26 cellular contexts compared by ENCODE assay signal in genomic region chr7:140189917-140190316, GRCh38.
"Had no signal": no experiment of that assay in that cellular context is flagged by ENCODE, and none has a peak within 500 bp of the region (broad histone marks: within the 10 kb centered on the region; RNA-seq: fewer than 3 reads in every experiment).

No MANE protein-coding gene starts in this region.

- H3K4me1 ChIP-seq: lower lobe of right lung, neural progenitor cell, parathyroid adenoma, tibial nerve, uterus had no signal

- H3K27ac Mint-ChIP-seq: mesothelial cell of epicardium; naive B cell; natural killer cell; nephron progenitor cell; neural progenitor cell; stimulated activated naive B cell treated with anti-CD40 and anti-IgM and Interleukin-4, amounts not matched to agents 10 μg/mL and 1 μg/mL and 100 μg/mL, for 72 hours; stimulated activated naive CD8-positive, alpha-beta T cell treated with anti-CD3 and anti-CD28 coated beads, Interleukin-15, Interleukin-2, amounts not matched to agents 100 ng/mL and 50 ng/mL, for 24 hours; type B pancreatic cell had no signal

- H3K4me3 Mint-ChIP-seq: mesothelial cell of epicardium; naive B cell; natural killer cell; nephron progenitor cell; neural progenitor cell; stimulated activated naive B cell treated with anti-CD40 and anti-IgM and Interleukin-4, amounts not matched to agents 10 μg/mL and 1 μg/mL and 100 μg/mL, for 72 hours; stimulated activated naive CD8-positive, alpha-beta T cell treated with anti-CD3 and anti-CD28 coated beads, Interleukin-15, Interleukin-2, amounts not matched to agents 100 ng/mL and 50 ng/mL, for 24 hours; type B pancreatic cell had no signal

- H3K27ac ChIP-seq: lower lobe of right lung, neural progenitor cell, neutrophil, parathyroid adenoma, psoas muscle, skin epidermis, tibial nerve, uterus had no signal

- H3K36me3 Mint-ChIP-seq: mesothelial cell of epicardium; naive B cell; natural killer cell; neural progenitor cell; stimulated activated naive B cell treated with anti-CD40 and anti-IgM and Interleukin-4, amounts not matched to agents 10 μg/mL and 1 μg/mL and 100 μg/mL, for 72 hours; type B pancreatic cell had no signal

- H3K27me3 ChIP-seq: neural progenitor cell, tibial nerve, uterus had no signal

- H3K79me2 ChIP-seq: parathyroid adenoma had no signal

- H3K9ac ChIP-seq: neural progenitor cell, parathyroid adenoma had no signal

- FAIRE-seq: keratinocyte had no signal

- H3K9me3 ChIP-seq: lower lobe of right lung, neutrophil, psoas muscle, tibial nerve, uterus had no signal

- ATAC-seq: lower lobe of right lung; natural killer cell; psoas muscle; sciatic nerve; stimulated activated naive B cell treated with anti-CD40 and anti-IgM and Interleukin-4, amounts not matched to agents 10 μg/mL and 1 μg/mL and 100 μg/mL, for 72 hours had no signal

- H3K36me3 ChIP-seq: lower lobe of right lung, neural progenitor cell, neutrophil, tibial nerve, uterus had no signal

- H3K9me3 Mint-ChIP-seq: naive B cell; natural killer cell; nephron progenitor cell; neural progenitor cell; stimulated activated naive B cell treated with anti-CD40 and anti-IgM and Interleukin-4, amounts not matched to agents 10 μg/mL and 1 μg/mL and 100 μg/mL, for 72 hours; stimulated activated naive CD8-positive, alpha-beta T cell treated with anti-CD3 and anti-CD28 coated beads, Interleukin-15, Interleukin-2, amounts not matched to agents 100 ng/mL and 50 ng/mL, for 24 hours; type B pancreatic cell had no signal

- H3K4me3 ChIP-seq: lower lobe of right lung, neural progenitor cell, psoas muscle, skin epidermis, tibial nerve, uterus had no signal

- H3K4me1 Mint-ChIP-seq: mesothelial cell of epicardium, natural killer cell, neural progenitor cell had no signal

- DNase-seq: hippocampal formation; lower lobe of right lung; mammary epithelial cell; mesendoderm; naive B cell; natural killer cell; nephron progenitor cell; occipital lobe; psoas muscle; stimulated activated CD4-positive, alpha-beta T cell treated with anti-CD3 and anti-CD28 coated beads, Interleukin-12 subunit alpha, Interleukin-12 subunit beta, amount 100 ng/mL, for 4 hours; stimulated activated CD4-positive, alpha-beta T cell treated with anti-CD3 and anti-CD28 coated beads, Interleukin-15, amount 100 ng/mL, for 24 hours; stimulated activated CD4-positive, alpha-beta T cell treated with anti-CD3 and anti-CD28 coated beads, Interleukin-2, amount 100 ng/mL, for 24 hours; stimulated activated CD4-positive, alpha-beta T cell treated with anti-CD3 and anti-CD28 coated beads, Interleukin-4, amount 100 ng/mL, for 1 hour; stimulated activated naive B cell treated with anti-CD40 and anti-IgM and Interleukin-4, amounts not matched to agents 10 μg/mL and 1 μg/mL and 100 μg/mL, for 72 hours; substantia nigra; uterus had no signal

- H2AFZ ChIP-seq: neural progenitor cell, parathyroid adenoma had no signal

- H3K4me2 ChIP-seq: neural progenitor cell had no signal
